In the genomic region with DNA sequence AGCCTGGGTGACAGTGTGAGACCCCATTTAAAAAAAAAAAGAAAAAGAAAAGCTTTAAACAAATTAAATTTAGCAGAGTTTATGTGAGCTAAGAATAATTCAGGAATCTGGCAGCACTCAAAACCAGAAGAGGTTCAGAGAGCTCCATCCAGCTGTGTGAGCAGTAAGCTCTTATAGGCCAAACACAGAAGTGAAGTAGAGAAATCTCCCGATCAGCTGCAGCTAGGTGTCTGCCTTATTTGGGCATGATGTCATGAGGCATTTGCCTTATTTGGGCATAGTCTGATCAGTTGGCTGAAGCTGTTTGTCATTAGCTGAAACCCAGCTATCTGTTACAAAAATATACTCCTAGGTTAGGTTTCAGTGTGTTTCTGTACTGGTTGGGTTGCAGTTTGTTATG, we compare ENCODE assay signal across 14 cellular contexts. TPM values are rescaled to one million over a fixed set of nuclear protein-coding genes. Genes with fewer than 3 reads are reported as not detected.
DNase-seq lines count a peak whose midpoint lies in the region; ATAC-seq and TF ChIP-seq lines count a peak whose summit lies in the region.
"Had no signal": no experiment of that assay in that cellular context is flagged by ENCODE, and none has a peak within 500 bp of the region (broad histone marks: within the 10 kb centered on the region; RNA-seq: fewer than 3 reads in every experiment).

No MANE protein-coding gene starts in this region.

- intact Hi-C loops in left colon (cut with DNase I, micrococcal nuclease) = no loop called here

- H3K9me3 ChIP-seq in right atrium auricular region = no peaks in the 10 kb centered on the region

- peak; percentile 43 for ATAC-seq in GM21576 (IDR thresholded peaks at IDR 0.05; ENCODE audit: unreplicated experiment)
- peak; percentile 46 for ATAC-seq in HG03280 (IDR thresholded peaks at IDR 0.05; ENCODE audit: unreplicated experiment)
- no peak for ATAC-seq in left colon
- no peak for ATAC-seq in GM19452 (IDR thresholded peaks at IDR 0.05; ENCODE audit: unreplicated experiment)
- ATAC-seq: naive thymus-derived CD4-positive, alpha-beta T cell; T-helper 17 cell had no signal

- no peaks in the 10 kb centered on the region for H3K27me3 ChIP-seq in right atrium auricular region

- TF ChIP-seq CTCF in right atrium auricular region (IDR thresholded peaks at IDR 0.05) = no peak

- DNase-seq in DMS53 (lab: John Stamatoyannopoulos, UW) = peak; percentile 59
- no peak for DNase-seq in DMS53 treated with DMSO at 0.1 percent for 48 hours (lab: John Stamatoyannopoulos, UW; ENCODE audit: unreplicated experiment)
- DNase-seq in germinal center (ENCODE audit: low spot score) = peak; percentile 22
- DNase-seq in left colon = no peak
- no peak for DNase-seq in right atrium auricular region (ENCODE audit: low spot score)
- DNase-seq: 8988T; DND-41; HCEC 1CT; naive thymus-derived CD4-positive, alpha-beta T cell; T-helper 17 cell had no signal

- no peaks in the 10 kb centered on the region for H3K36me3 ChIP-seq in right atrium auricular region

- peaks cover 0 to 2% of the 10 kb centered on the region in 2 donors for H3K4me1 ChIP-seq in right atrium auricular region

- no peak overlapping the region for H3K27ac ChIP-seq in right atrium auricular region
- H3K27ac ChIP-seq: skin epidermis had no signal

- no peak overlapping the region for H3K4me3 ChIP-seq in right atrium auricular region
- H3K4me3 ChIP-seq: skin epidermis had no signal

RNA-seq across cellular contexts. Expression of a gene that starts 8.2 kb away (rescaled TPM):
- total RNA-seq in left colon (not detected), right atrium auricular region (not detected)
- total RNA-seq: naive thymus-derived CD4-positive, alpha-beta T cell; T-helper 17 cell had no signal

RNA-seq across cellular contexts. Expression of a gene that starts 20.3 kb away (rescaled TPM):
- total RNA-seq in left colon = 1 to 10 TPM in 1 of 2 donors, under 1 TPM in 1; 0.12 to 1.1 TPM
- total RNA-seq in right atrium auricular region = not detected
- total RNA-seq: naive thymus-derived CD4-positive, alpha-beta T cell; T-helper 17 cell had no signal

RNA-seq across cellular contexts. Expression of a gene that starts 40.4 kb away (rescaled TPM):
- total RNA-seq in left colon = not detected
- not detected for total RNA-seq in right atrium auricular region
- total RNA-seq: naive thymus-derived CD4-positive, alpha-beta T cell; T-helper 17 cell had no signal

Comparison
In these comparisons a context has a peak if more than half of its experiments do, and no peak if none do; other contexts are left out.
1. DNase-seq: peak in DMS53 (single experiment) and germinal center (single experiment); none in DMS53 treated with DMSO at 0.1 percent for 48 hours (single experiment), left colon (0 of 2) and right atrium auricular region (single experiment).
2. ATAC-seq: peak in GM21576 (single experiment) and HG03280 (single experiment); none in left colon (single experiment) and GM19452 (single experiment).